10 cellular contexts compared by ENCODE assay signal in the genomic region with DNA sequence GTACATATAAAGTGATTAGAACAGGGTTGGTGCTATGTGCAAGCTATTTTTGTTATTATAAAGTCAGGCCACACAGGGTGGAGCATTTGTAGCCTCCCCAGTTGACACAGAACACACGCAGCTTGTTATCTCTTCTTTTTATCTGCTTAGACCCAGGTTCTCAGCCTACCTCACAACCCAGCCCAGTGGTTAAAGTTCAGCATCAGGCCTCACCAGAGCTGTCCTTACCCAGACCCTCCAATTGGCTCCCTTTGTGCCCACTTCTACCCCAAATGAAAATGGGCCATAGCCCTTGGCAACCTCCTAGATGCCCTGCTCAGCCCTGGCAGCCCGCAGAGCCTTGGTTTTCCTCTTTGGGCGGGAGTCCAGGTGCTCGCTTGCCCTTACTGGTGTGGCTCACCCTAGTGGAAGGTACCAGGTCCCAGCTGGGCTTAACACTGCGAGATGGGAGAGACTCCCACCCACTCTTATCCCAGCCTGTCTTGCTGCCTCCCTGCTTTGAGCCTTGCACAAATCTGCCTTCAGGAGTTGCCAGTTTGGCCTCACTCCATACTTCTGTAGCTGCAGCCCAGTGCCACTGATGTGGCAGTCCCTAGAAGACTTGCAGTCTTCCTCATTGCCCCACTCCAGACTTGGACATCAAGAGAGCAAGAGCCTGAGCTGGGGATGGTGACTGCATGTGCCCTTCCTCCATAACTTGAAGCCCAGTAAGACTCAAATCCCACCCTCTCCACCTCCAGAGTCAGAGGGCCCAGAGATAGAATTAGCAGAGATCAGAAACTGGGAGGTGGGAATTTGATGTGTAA. TPM values are rescaled to one million over a fixed set of nuclear protein-coding genes. Genes with fewer than 3 reads are reported as not detected.
DNase-seq lines count a peak whose midpoint lies in the region; ATAC-seq and TF ChIP-seq lines count a peak whose summit lies in the region.
"Had no signal": no experiment of that assay in that cellular context is flagged by ENCODE, and none has a peak within 500 bp of the region (broad histone marks: within the 10 kb centered on the region; RNA-seq: fewer than 3 reads in every experiment).

No MANE protein-coding gene starts in this region.

- in situ Hi-C loops in transverse colon (cut with MboI; ENCODE audit: low pct_ligation_motif_present in 1 of 4, low pct_unique_long_range_greater_than_20kb in 1 of 4, low sequenced_read_pairs in 3 of 4) = no loop called here

- intact Hi-C loops in activated naive CD4-positive, alpha-beta T cell treated with anti-CD3 and anti-CD28 coated beads for 36 hours (cut with micrococcal nuclease) = loop anchor here (5.0 to 10.0 kb wide), 4 partner anchors 235 to 528 kb away; partner anchors contain the start of genes IFT20, NLK, PHF12 and TNFAIP1
- intact Hi-C loops in transverse colon (cut with DNase I; ENCODE audit: low total_unique reads) = no loop called here
- intact Hi-C loops in left lung (cut with DNase I) = no loop called here

- no peak for TF ChIP-seq POLR2A in transverse colon (IDR thresholded peaks at IDR 0.05)

- H3K27me3 ChIP-seq in transverse colon = no peaks in the 10 kb centered on the region
- no peaks in the 10 kb centered on the region for H3K27me3 ChIP-seq in left lung
- H3K27me3 ChIP-seq: ovary had no signal

- H3K4me3 ChIP-seq in transverse colon (peak overlapping the region in 1 of 4 donors; percentile 75), left lung (peak overlapping the region in 1 of 2 donors; percentile 99)

- WGBS in transverse colon (ENCODE audit: low coverage in 1 of 2), 2 donors = 68% methylated on average over 5 of the region's 5 CpGs; no CpG with 5 or more reads in 1 of the 2 donors

- TF ChIP-seq CTCF in transverse colon (IDR thresholded peaks at IDR 0.05) (no peak), left lung (IDR thresholded peaks at IDR 0.05) (no peak)

- no peaks in the 10 kb centered on the region for H3K9me3 Mint-ChIP-seq in activated naive CD4-positive, alpha-beta T cell treated with anti-CD3 and anti-CD28 coated beads for 36 hours
- no peaks in the 10 kb centered on the region for H3K9me3 Mint-ChIP-seq in activated naive CD4-positive, alpha-beta T cell treated with anti-CD3 and anti-CD28 coated beads, Interleukin-2, amount 50 U/mL, for 72 hours
- H3K9me3 Mint-ChIP-seq in memory B cell = no peaks in the 10 kb centered on the region

- H3K9me3 ChIP-seq in transverse colon = no peaks in the 10 kb centered on the region
- no peaks in the 10 kb centered on the region for H3K9me3 ChIP-seq in left lung
- H3K9me3 ChIP-seq: ovary had no signal

- H3K36me3 Mint-ChIP-seq in activated naive CD4-positive, alpha-beta T cell treated with anti-CD3 and anti-CD28 coated beads for 36 hours (ENCODE audit: low read depth) = peaks cover 24% of the 10 kb centered on the region
- peaks cover 9 to 37% of the 10 kb centered on the region in 2 donors for H3K36me3 Mint-ChIP-seq in activated naive CD4-positive, alpha-beta T cell treated with anti-CD3 and anti-CD28 coated beads, Interleukin-2, amount 50 U/mL, for 72 hours
- H3K36me3 Mint-ChIP-seq in memory B cell = peaks cover 5% of the 10 kb centered on the region

- H3K4me3 Mint-ChIP-seq in activated naive CD4-positive, alpha-beta T cell treated with anti-CD3 and anti-CD28 coated beads for 36 hours = peak overlapping the region; percentile 85
- H3K4me3 Mint-ChIP-seq in memory B cell = peak overlapping the region; percentile 66

- peaks cover 12 to 40% (median 25%) of the 10 kb centered on the region in 4 donors for H3K4me1 ChIP-seq in transverse colon
- H3K4me1 ChIP-seq in left lung = peaks cover 7 to 55% of the 10 kb centered on the region in 2 donors

- no peak for DNase-seq in activated naive CD4-positive, alpha-beta T cell treated with anti-CD3 and anti-CD28 coated beads for 36 hours
- DNase-seq in activated naive CD4-positive, alpha-beta T cell treated with anti-CD3 and anti-CD28 coated beads, Interleukin-2, amount 50 U/mL, for 16 hours = no peak
- no peak for DNase-seq in activated naive CD4-positive, alpha-beta T cell treated with anti-CD3 and anti-CD28 coated beads, Interleukin-2, amount 50 U/mL, for 72 hours (ENCODE audit: low spot score in 2 of 2)
- DNase-seq in memory B cell (ENCODE audit: low spot score in 2 of 2) = no peak
- no peak for DNase-seq in transverse colon
- no peak for DNase-seq in NOMO-1 (lab: John Stamatoyannopoulos, UW; ENCODE audit: unreplicated experiment in 2 of 2)
- DNase-seq in left lung = no peak
- DNase-seq in NCI-H82 treated with DMSO at 0.1 percent for 48 hours (lab: John Stamatoyannopoulos, UW; ENCODE audit: unreplicated experiment) = no peak
- DNase-seq: NCI-H1436 had no signal

- H3K4me1 Mint-ChIP-seq in activated naive CD4-positive, alpha-beta T cell treated with anti-CD3 and anti-CD28 coated beads for 36 hours (ENCODE audit: low read depth) = peaks cover 52% of the 10 kb centered on the region
- H3K4me1 Mint-ChIP-seq in memory B cell = peaks cover 35% of the 10 kb centered on the region

- CTCF ChIA-PET in activated naive CD4-positive, alpha-beta T cell treated with anti-CD3 and anti-CD28 coated beads for 36 hours (lab: Charles Lee) = interaction anchor here (0.8 to 3.8 kb wide), 4 partner anchors 13 to 40 kb away, joined by 3 to 24 read pairs (median 4); no protein-coding TSS in a partner anchor

- no peaks in the 10 kb centered on the region for H3K36me3 ChIP-seq in transverse colon
- no peaks in the 10 kb centered on the region for H3K36me3 ChIP-seq in left lung
- H3K36me3 ChIP-seq: ovary had no signal

- H3K27ac Mint-ChIP-seq in activated naive CD4-positive, alpha-beta T cell treated with anti-CD3 and anti-CD28 coated beads for 36 hours = no peak overlapping the region
- H3K27ac Mint-ChIP-seq in activated naive CD4-positive, alpha-beta T cell treated with anti-CD3 and anti-CD28 coated beads, Interleukin-2, amount 50 U/mL, for 72 hours = peak overlapping the region; percentile 70 to 93
- no peak overlapping the region for H3K27ac Mint-ChIP-seq in memory B cell

- no peak for ATAC-seq in activated naive CD4-positive, alpha-beta T cell treated with anti-CD3 and anti-CD28 coated beads, Interleukin-2, amount 50 U/mL, for 72 hours
- ATAC-seq in memory B cell (ENCODE audit: low read depth) (no peak), left lung (no peak)

- no peak for TF ChIP-seq EP300 in transverse colon (IDR thresholded peaks at IDR 0.05; ENCODE audit: low read depth)

- H3K27ac ChIP-seq in transverse colon = peak overlapping the region; percentile 78 to 87 (median 82)
- no peak overlapping the region for H3K27ac ChIP-seq in left lung

- no peaks in the 10 kb centered on the region for H3K27me3 Mint-ChIP-seq in activated naive CD4-positive, alpha-beta T cell treated with anti-CD3 and anti-CD28 coated beads for 36 hours (ENCODE audit: low read depth)
- H3K27me3 Mint-ChIP-seq in memory B cell = no peaks in the 10 kb centered on the region

RNA-seq across cellular contexts. Expression of gene PIGS, which starts 1.2 kb away (rescaled TPM):
- 10 to 100 TPM; 34.8 to 36.0 TPM for total RNA-seq in activated naive CD4-positive, alpha-beta T cell treated with anti-CD3 and anti-CD28 coated beads for 36 hours
- total RNA-seq in activated naive CD4-positive, alpha-beta T cell treated with anti-CD3 and anti-CD28 coated beads, Interleukin-2, amount 50 U/mL, for 72 hours = 10 to 100 TPM; 39.6 to 44.1 TPM
- 100 to 1,000 TPM in 2 of 4 donors, 10 to 100 TPM in 2; 18.1 to 182 (median 87.6) TPM for total RNA-seq in transverse colon
- 10 to 100 TPM; 59.6 to 63.3 TPM for total RNA-seq in left lung

RNA-seq across cellular contexts. Expression of gene ALDOC, which starts 4.2 kb away (rescaled TPM):
- total RNA-seq in activated naive CD4-positive, alpha-beta T cell treated with anti-CD3 and anti-CD28 coated beads for 36 hours = 10 to 100 TPM; 65.6 to 66.2 TPM
- total RNA-seq in activated naive CD4-positive, alpha-beta T cell treated with anti-CD3 and anti-CD28 coated beads, Interleukin-2, amount 50 U/mL, for 72 hours = 100 to 1,000 TPM in 1 of 2 donors, 10 to 100 TPM in 1; 41.6 to 220 TPM
- 10 to 100 TPM in 2 of 4 donors, 1 to 10 TPM in 2; 3.0 to 46.1 (median 18.7) TPM for total RNA-seq in transverse colon
- total RNA-seq in left lung = 10 to 100 TPM; 10.9 to 15.2 TPM

RNA-seq across cellular contexts. Expression of gene UNC119, which starts 20.1 kb away (rescaled TPM):
- total RNA-seq in activated naive CD4-positive, alpha-beta T cell treated with anti-CD3 and anti-CD28 coated beads for 36 hours = 10 to 100 TPM; 48.6 to 50.3 TPM
- total RNA-seq in activated naive CD4-positive, alpha-beta T cell treated with anti-CD3 and anti-CD28 coated beads, Interleukin-2, amount 50 U/mL, for 72 hours = 10 to 100 TPM; 53.0 to 56.6 TPM
- total RNA-seq in transverse colon (10 to 100 TPM; 16.4 to 52.4 (median 32.8) TPM), left lung (10 to 100 TPM; 25.7 to 28.9 TPM)

RNA-seq across cellular contexts. Expression of gene SPAG5, which starts 26.3 kb away (rescaled TPM):
- 100 to 1,000 TPM; 210 to 216 TPM for total RNA-seq in activated naive CD4-positive, alpha-beta T cell treated with anti-CD3 and anti-CD28 coated beads for 36 hours
- total RNA-seq in activated naive CD4-positive, alpha-beta T cell treated with anti-CD3 and anti-CD28 coated beads, Interleukin-2, amount 50 U/mL, for 72 hours = 100 to 1,000 TPM; 150 to 326 TPM
- total RNA-seq in transverse colon (10 to 100 TPM in 3 of 4 donors, 1 to 10 TPM in 1; 8.9 to 21.5 (median 13.6) TPM), left lung (10 to 100 TPM in 1 of 2 donors, 1 to 10 TPM in 1; 9.5 to 15.2 TPM)

RNA-seq across cellular contexts. Expression of gene RSKR, which starts 41.5 kb away (rescaled TPM):
- 10 to 100 TPM; 15.6 TPM for total RNA-seq in activated naive CD4-positive, alpha-beta T cell treated with anti-CD3 and anti-CD28 coated beads for 36 hours
- total RNA-seq in activated naive CD4-positive, alpha-beta T cell treated with anti-CD3 and anti-CD28 coated beads, Interleukin-2, amount 50 U/mL, for 72 hours = 10 to 100 TPM; 29.7 to 32.2 TPM
- total RNA-seq in transverse colon (10 to 100 TPM in 3 of 4 donors, 1 to 10 TPM in 1; 8.3 to 70.8 (median 22.1) TPM), left lung (10 to 100 TPM in 1 of 2 donors, 1 to 10 TPM in 1; 8.4 to 10.0 TPM)

Comparison
In these comparisons a context has a peak if more than half of its experiments do, and no peak if none do; other contexts are left out.
1. H3K27ac Mint-ChIP-seq: peak in activated naive CD4-positive, alpha-beta T cell treated with anti-CD3 and anti-CD28 coated beads, Interleukin-2, amount 50 U/mL, for 72 hours (2 of 2); none in activated naive CD4-positive, alpha-beta T cell treated with anti-CD3 and anti-CD28 coated beads for 36 hours (single experiment) and memory B cell (single experiment).
2. H3K27ac ChIP-seq: peak in transverse colon (4 of 4); none in left lung (0 of 2).